In genomic region chr12:25718081-25718731, GRCh38 we compare ENCODE assay signal across 1 cellular context.
TF ChIP-seq lines count a peak whose summit lies in the region.

No MANE protein-coding gene starts in this region.

TF ChIP-seq in WTC11, 78 proteins besides CTCF, POLR2A, EP300 and RAD21 (continued from another document):
- TF ChIP-seq, protein P1, sequence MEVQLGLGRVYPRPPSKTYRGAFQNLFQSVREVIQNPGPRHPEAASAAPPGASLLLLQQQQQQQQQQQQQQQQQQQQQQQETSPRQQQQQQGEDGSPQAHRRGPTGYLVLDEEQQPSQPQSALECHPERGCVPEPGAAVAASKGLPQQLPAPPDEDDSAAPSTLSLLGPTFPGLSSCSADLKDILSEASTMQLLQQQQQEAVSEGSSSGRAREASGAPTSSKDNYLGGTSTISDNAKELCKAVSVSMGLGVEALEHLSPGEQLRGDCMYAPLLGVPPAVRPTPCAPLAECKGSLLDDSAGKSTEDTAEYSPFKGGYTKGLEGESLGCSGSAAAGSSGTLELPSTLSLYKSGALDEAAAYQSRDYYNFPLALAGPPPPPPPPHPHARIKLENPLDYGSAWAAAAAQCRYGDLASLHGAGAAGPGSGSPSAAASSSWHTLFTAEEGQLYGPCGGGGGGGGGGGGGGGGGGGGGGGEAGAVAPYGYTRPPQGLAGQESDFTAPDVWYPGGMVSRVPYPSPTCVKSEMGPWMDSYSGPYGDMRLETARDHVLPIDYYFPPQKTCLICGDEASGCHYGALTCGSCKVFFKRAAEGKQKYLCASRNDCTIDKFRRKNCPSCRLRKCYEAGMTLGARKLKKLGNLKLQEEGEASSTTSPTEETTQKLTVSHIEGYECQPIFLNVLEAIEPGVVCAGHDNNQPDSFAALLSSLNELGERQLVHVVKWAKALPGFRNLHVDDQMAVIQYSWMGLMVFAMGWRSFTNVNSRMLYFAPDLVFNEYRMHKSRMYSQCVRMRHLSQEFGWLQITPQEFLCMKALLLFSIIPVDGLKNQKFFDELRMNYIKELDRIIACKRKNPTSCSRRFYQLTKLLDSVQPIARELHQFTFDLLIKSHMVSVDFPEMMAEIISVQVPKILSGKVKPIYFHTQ (CRISPR knock-in tag; IDR thresholded peaks at IDR 0.05), result no peak
- no peak for TF ChIP-seq NR3C1 (CRISPR knock-in tag; conservative IDR thresholded peaks at IDR 0.05; ENCODE audit: low read depth)
TF ChIP-seq in WTC11: peak in this region for 0.
